Comparison of ENCODE assay signal across 25 cellular contexts in genomic region chr22:19746726-19747125, GRCh38. TPM values are rescaled to one million over a fixed set of nuclear protein-coding genes. Genes with fewer than 3 reads are reported as not detected.
DNase-seq lines count a peak whose midpoint lies in the region; ATAC-seq, FAIRE-seq and TF ChIP-seq lines count a peak whose summit lies in the region.
"Had no signal": no experiment of that assay in that cellular context is flagged by ENCODE, and none has a peak within 500 bp of the region (broad histone marks: within the 10 kb centered on the region; RNA-seq: fewer than 3 reads in every experiment).

No MANE protein-coding gene starts in this region.

- no peaks in the 10 kb centered on the region for H3K9me3 Mint-ChIP-seq in naive thymus-derived CD4-positive, alpha-beta T cell
- H3K9me3 Mint-ChIP-seq in activated CD4-positive, alpha-beta memory T cell treated with anti-CD3 and anti-CD28 coated beads for 36 hours: no peaks in the 10 kb centered on the region
- H3K9me3 Mint-ChIP-seq: CD4-positive, alpha-beta memory T cell; GM23338; HFFc6 had no signal

- no peak for TF ChIP-seq POLR2A in H1 (IDR thresholded peaks at IDR 0.05; ENCODE audit: control extremely low read depth in 1 of 2, low read depth in 2 of 2, low read length in 2 of 2)

- no peak for ATAC-seq in psoas muscle
- no peak for ATAC-seq in HG03442 (IDR thresholded peaks at IDR 0.05; ENCODE audit: unreplicated experiment)
- ATAC-seq in naive thymus-derived CD4-positive, alpha-beta T cell: no peak
- ATAC-seq: A549, GM23338 had no signal

- no peaks in the 10 kb centered on the region for H3K79me2 ChIP-seq in H1 (ENCODE audit: control insufficient read depth in 1 of 2, insufficient read depth in 2 of 2, low read length in 2 of 2)

- H3K79me1 ChIP-seq in H1 (ENCODE audit: low read depth, low read length): no peaks in the 10 kb centered on the region

- no peak for FAIRE-seq in H1 (lab: Jason Lieb, UNC)
- FAIRE-seq: A549, GM12891, GM18507, H54 had no signal

- H3K4me2 ChIP-seq in H1 (ENCODE audit: insufficient read depth in 1 of 2, low read depth in 2 of 2, low read length in 2 of 2): no peak overlapping the region
- H3K4me2 ChIP-seq: A549, GM23338 had no signal

- no peak for TF ChIP-seq RAD21 in H1 (IDR thresholded peaks at IDR 0.05 in 1 of 2, conservative IDR thresholded peaks at IDR 0.05 in 1 of 2; ENCODE audit: low read depth in 2 of 2, low read length in 2 of 2)

- H3K23ac ChIP-seq in H1 (ENCODE audit: insufficient read length): no peak overlapping the region

- TF ChIP-seq EP300 in H1 (IDR thresholded peaks at IDR 0.05; ENCODE audit: borderline replicate concordance in 1 of 2, low read depth in 2 of 2, low read length in 2 of 2): no peak

- H3K4ac ChIP-seq in H1 (replicated peaks; ENCODE audit: insufficient read length, low read depth, low read length): no peak overlapping the region

- no peak overlapping the region for H4K91ac ChIP-seq in H1 (replicated peaks; ENCODE audit: insufficient read length, low read length)

- no peaks in the 10 kb centered on the region for H3K27me3 Mint-ChIP-seq in naive thymus-derived CD4-positive, alpha-beta T cell
- H3K27me3 Mint-ChIP-seq in activated CD4-positive, alpha-beta memory T cell treated with anti-CD3 and anti-CD28 coated beads for 36 hours: no peaks in the 10 kb centered on the region
- H3K27me3 Mint-ChIP-seq: CD4-positive, alpha-beta memory T cell had no signal

- no peak overlapping the region for H2AK5ac ChIP-seq in H1 (ENCODE audit: low read depth, low read length)

- no peaks in the 10 kb centered on the region for H3K36me3 ChIP-seq in H1 (ENCODE audit: control insufficient read depth in 2 of 4, insufficient read depth in 4 of 4, low read length in 3 of 4)
- H3K36me3 ChIP-seq in psoas muscle (ENCODE audit: insufficient read depth in 1 of 2, low read depth in 1 of 2): no peaks in the 10 kb centered on the region
- no peaks in the 10 kb centered on the region for H3K36me3 ChIP-seq in naive thymus-derived CD4-positive, alpha-beta T cell (ENCODE audit: control insufficient read depth in 2 of 3, insufficient read depth in 3 of 3, low read length in 3 of 3)
- H3K36me3 ChIP-seq: BE2C, HAP-1 had no signal

- H3K9ac ChIP-seq in H1 (replicated peaks in 1 of 4; ENCODE audit: extremely low read depth in 1 of 4, low read depth in 3 of 4, low read length in 3 of 4): no peak overlapping the region

- H3K4me1 Mint-ChIP-seq in naive thymus-derived CD4-positive, alpha-beta T cell: peaks cover 0 to 3% (median 0%) of the 10 kb centered on the region in 7 donors
- no peaks in the 10 kb centered on the region for H3K4me1 Mint-ChIP-seq in activated CD4-positive, alpha-beta memory T cell treated with anti-CD3 and anti-CD28 coated beads for 36 hours (ENCODE audit: low read depth)
- H3K4me1 Mint-ChIP-seq: CD4-positive, alpha-beta memory T cell had no signal

- no peak overlapping the region for H3K56ac ChIP-seq in H1 (replicated peaks; ENCODE audit: insufficient read length, low read depth, low read length)

- DNase-seq in NCI-H146 (lab: John Stamatoyannopoulos, UW) (peak; percentile 51), H1 (ENCODE audit: low read depth in 1 of 2, low spot score in 2 of 2) (no peak), psoas muscle (no peak), NCI-H2029 (lab: John Stamatoyannopoulos, UW) (no peak)
- DNase-seq in naive thymus-derived CD4-positive, alpha-beta T cell: no peak
- DNase-seq in activated CD4-positive, alpha-beta memory T cell treated with anti-CD3 and anti-CD28 coated beads for 36 hours: no peak
- DNase-seq: 8988T; ACHN; AML-193; BE2C; C1 segment of cervical spinal cord; Calu3; CD4-positive, alpha-beta memory T cell; COR-L47; DMS53; DMS79 treated with DMSO at 0.1 percent for 48 hours; GF-D8; HFFc6 had no signal

- no peak overlapping the region for H2BK15ac ChIP-seq in H1 (ENCODE audit: low read length)

- H3K9me3 ChIP-seq in H1 (ENCODE audit: insufficient read depth in 2 of 2, low read depth in 1 of 2, low read length in 1 of 2) (no peaks in the 10 kb centered on the region), psoas muscle (no peaks in the 10 kb centered on the region)
- H3K9me3 ChIP-seq in naive thymus-derived CD4-positive, alpha-beta T cell (ENCODE audit: control insufficient read depth in 2 of 3, low read length in 3 of 3): no peaks in the 10 kb centered on the region
- H3K9me3 ChIP-seq: A549, BE2C, HAP-1 had no signal

- H3K36me3 Mint-ChIP-seq in naive thymus-derived CD4-positive, alpha-beta T cell: no peaks in the 10 kb centered on the region
- H3K36me3 Mint-ChIP-seq in activated CD4-positive, alpha-beta memory T cell treated with anti-CD3 and anti-CD28 coated beads for 36 hours: no peaks in the 10 kb centered on the region
- H3K36me3 Mint-ChIP-seq: CD4-positive, alpha-beta memory T cell had no signal

- H3K27me3 ChIP-seq in H1 (replicated peaks in 1 of 4; ENCODE audit: control insufficient read depth in 3 of 4, extremely low read depth in 1 of 4, insufficient read depth in 3 of 4, low read length in 3 of 4) (peaks cover 0 to 2% (median 0%) of the 10 kb centered on the region in 4 experiments; a peak in 3 of 7 replicates), psoas muscle (ENCODE audit: insufficient read depth in 3 of 3, low read length in 2 of 3) (no peaks in the 10 kb centered on the region)
- H3K27me3 ChIP-seq in naive thymus-derived CD4-positive, alpha-beta T cell (ENCODE audit: control insufficient read depth in 2 of 2, insufficient read depth in 2 of 2, low read length in 2 of 2): no peaks in the 10 kb centered on the region
- H3K27me3 ChIP-seq: BE2C had no signal

- no peaks in the 10 kb centered on the region for H4K20me1 ChIP-seq in H1 (replicated peaks in 1 of 2; ENCODE audit: control insufficient read depth in 1 of 2, insufficient read depth in 2 of 2, low read length in 2 of 2)

- WGBS in H1 (ENCODE audit: extremely low coverage in 1 of 2, insufficient coverage in 1 of 2, insufficient read length in 1 of 2, insufficient replicate concordance in 2 of 2, low coverage in 1 of 2, low lambda C conversion rate in 2 of 2, missing lambda C conversion rate in 1 of 2), 2 experiments: 88% methylated on average over 13 of the region's 13 CpGs; no CpG with 5 or more reads in 1 of the 2 experiments
- 91 to 93% (median 91%) methylated on average over 13 of the region's 13 CpGs for WGBS in psoas muscle, 3 donors

- no peak overlapping the region for H2BK20ac ChIP-seq in H1 (ENCODE audit: low read length)

- H3K23me2 ChIP-seq in H1 (ENCODE audit: low read depth, low read length): no peaks in the 10 kb centered on the region; the same call in 1 of the 2 replicates

- H3K27ac ChIP-seq in H1 (ENCODE audit: low read depth, low read length) (no peak overlapping the region), psoas muscle (peak overlapping the region; percentile 30)
- H3K27ac ChIP-seq in naive thymus-derived CD4-positive, alpha-beta T cell (ENCODE audit: low read depth, low read length): no peak overlapping the region

- no peak overlapping the region for H3K14ac ChIP-seq in H1 (ENCODE audit: insufficient read length)

- POLR2A ChIA-PET in H1 (lab: Charles Lee; ENCODE audit: partially characterized antibody): interaction anchor here (1.5 kb wide), 1 partner anchor 10 kb away, joined by 4 read pairs; no protein-coding TSS in a partner anchor
- POLR2A ChIA-PET in naive thymus-derived CD4-positive, alpha-beta T cell (lab: Charles Lee): no interaction called here
- POLR2A ChIA-PET in activated CD4-positive, alpha-beta memory T cell treated with anti-CD3 and anti-CD28 coated beads for 36 hours (lab: Charles Lee): no interaction called here

- H3K18ac ChIP-seq in H1 (ENCODE audit: extremely low read depth, low read length): no peak overlapping the region

- no peak for TF ChIP-seq CTCF in H1 (IDR thresholded peaks at IDR 0.05; ENCODE audit: control extremely low read depth in 1 of 3, insufficient read depth in 1 of 3, low read depth in 1 of 3, low read length in 3 of 3)
- no peak for TF ChIP-seq CTCF in psoas muscle (IDR thresholded peaks at IDR 0.05)

- H2AFZ ChIP-seq in H1 (ENCODE audit: low read length): no peak overlapping the region

- intact Hi-C loops in psoas muscle (cut with DNase I): loop anchor here in 1 of 2 donors (5.0 kb wide), 1 partner anchor 51 kb away; no protein-coding TSS in a partner anchor
- intact Hi-C loops in naive thymus-derived CD4-positive, alpha-beta T cell (cut with micrococcal nuclease): no loop called here
- intact Hi-C loops in activated CD4-positive, alpha-beta memory T cell treated with anti-CD3 and anti-CD28 coated beads for 36 hours (cut with micrococcal nuclease): no loop called here

- no peak overlapping the region for H3K4me3 ChIP-seq in H1 (ENCODE audit: extremely low read depth in 1 of 4, insufficient read depth in 2 of 4, low read depth in 3 of 4, low read length in 4 of 4)
- H3K4me3 ChIP-seq in psoas muscle: no peak overlapping the region
- no peak overlapping the region for H3K4me3 ChIP-seq in naive thymus-derived CD4-positive, alpha-beta T cell (ENCODE audit: low read length)
- H3K4me3 ChIP-seq: A549, GM23338, HAP-1 had no signal

- H2BK120ac ChIP-seq in H1 (replicated peaks; ENCODE audit: low read depth, low read length): no peak overlapping the region

- no peak overlapping the region for H4K8ac ChIP-seq in H1 (ENCODE audit: extremely low read depth, insufficient read depth, low read length)

- no peak overlapping the region for H3K4me3 Mint-ChIP-seq in naive thymus-derived CD4-positive, alpha-beta T cell
- H3K4me3 Mint-ChIP-seq in activated CD4-positive, alpha-beta memory T cell treated with anti-CD3 and anti-CD28 coated beads for 36 hours: no peak overlapping the region
- H3K4me3 Mint-ChIP-seq: CD4-positive, alpha-beta memory T cell; GM23338; HFFc6 had no signal

- H3K4me1 ChIP-seq in H1 (replicated peaks in 1 of 4; ENCODE audit: control insufficient read depth in 3 of 4, insufficient read depth in 4 of 4, low read length in 3 of 4) (peaks cover 0 to 10% (median 2%) of the 10 kb centered on the region in 4 experiments; a peak in 2 of 7 replicates), psoas muscle (peaks cover 35% of the 10 kb centered on the region)
- no peaks in the 10 kb centered on the region for H3K4me1 ChIP-seq in naive thymus-derived CD4-positive, alpha-beta T cell (ENCODE audit: control insufficient read depth in 2 of 2, insufficient read depth in 2 of 2, low read length in 2 of 2)
- H3K4me1 ChIP-seq: HAP-1 had no signal

- no peak overlapping the region for H3K27ac Mint-ChIP-seq in naive thymus-derived CD4-positive, alpha-beta T cell
- H3K27ac Mint-ChIP-seq in activated CD4-positive, alpha-beta memory T cell treated with anti-CD3 and anti-CD28 coated beads for 36 hours: no peak overlapping the region
- H3K27ac Mint-ChIP-seq: CD4-positive, alpha-beta memory T cell; GM23338; HFFc6 had no signal

- H4K5ac ChIP-seq in H1 (ENCODE audit: insufficient read length, low read depth, low read length): no peak overlapping the region

- H2BK12ac ChIP-seq in H1 (ENCODE audit: low read depth, low read length): peak overlapping the region; percentile 60; the same call in 1 of the 2 replicates

- peak overlapping the region; percentile 71; the same call in 1 of the 2 replicates for H2BK5ac ChIP-seq in H1 (ENCODE audit: low read depth, low read length)

- CTCF ChIA-PET in H1 (lab: Charles Lee; ENCODE audit: partially characterized antibody): interaction anchor here (1.0 to 16.5 kb wide), 15 partner anchors 8 to 195 kb away, joined by 3 to 168 read pairs (median 4); partner anchors contain the start of genes COMT, GP1BB and TXNRD2
- CTCF ChIA-PET in naive thymus-derived CD4-positive, alpha-beta T cell (lab: Charles Lee): no interaction called here
- CTCF ChIA-PET in activated CD4-positive, alpha-beta memory T cell treated with anti-CD3 and anti-CD28 coated beads for 36 hours (lab: Charles Lee): interaction anchor here (0.6 to 1.9 kb wide), 3 partner anchors 16 to 164 kb away, joined by 3 to 9 read pairs (median 5); no protein-coding TSS in a partner anchor

RNA-seq across cellular contexts. Expression of gene TBX1, which starts 13.9 kb away (rescaled TPM):
- total RNA-seq in H1 (2021; fragmentation: NEBNext Ultra II Directional; extraction: Animal tissue kit (Norgen Biotek cat#: 25700)): 0.28 and 0.38 TPM in 2 replicates
- polyA plus RNA-seq in H1 (2011; rRNA removed) (not detected in 2 replicates), psoas muscle (10 to 100 TPM; 18.2 to 80.8 (median 63.8) TPM)
- not detected for polyA plus RNA-seq in H1 (2011; cell fraction: cytosol; rRNA removed)
- polyA plus RNA-seq in H1 (2011; cell fraction: nucleus; rRNA removed): not detected
- not detected in 4 replicates for polyA plus RNA-seq in H1 (2012, experiment 1 of 2)
- 0.10 TPM for polyA plus RNA-seq in H1 (2012, experiment 2 of 2)
- polyA plus RNA-seq in H1 (2013, experiment 1 of 2): 0.14 TPM
- 0.09 TPM for polyA plus RNA-seq in H1 (2013, experiment 2 of 2)
- polyA minus RNA-seq in H1 (2011; rRNA and poly(A)+ RNA removed): not detected in 2 replicates
- not detected for polyA minus RNA-seq in H1 (2011; cell fraction: cytosol; rRNA and poly(A)+ RNA removed)
- polyA minus RNA-seq in H1 (2011; cell fraction: nucleus; rRNA and poly(A)+ RNA removed): not detected
- total RNA-seq in psoas muscle: 100 to 1,000 TPM in 2 of 4 donors, 10 to 100 TPM in 2; 76.0 to 112 (median 91.8) TPM
- under 1 TPM in 1 of 5 experiments, not detected in 4; 0.22 TPM for total RNA-seq in naive thymus-derived CD4-positive, alpha-beta T cell
- not detected for polyA plus RNA-seq in naive thymus-derived CD4-positive, alpha-beta T cell
- total RNA-seq in activated CD4-positive, alpha-beta memory T cell treated with anti-CD3 and anti-CD28 coated beads for 36 hours: not detected
- total RNA-seq: Calu3; CD4-positive, alpha-beta memory T cell had no signal
- polyA plus RNA-seq: CD4-positive, alpha-beta memory T cell had no signal

RNA-seq across cellular contexts. Expression of gene GP1BB, which starts 23.4 kb away (rescaled TPM):
- total RNA-seq in H1 (2021; fragmentation: NEBNext Ultra II Directional; extraction: Animal tissue kit (Norgen Biotek cat#: 25700)): not detected in 2 replicates
- polyA plus RNA-seq in H1 (2011; rRNA removed) (0.36 and 0.66 TPM in 2 replicates), psoas muscle (under 1 TPM; 0.14 to 0.63 (median 0.53) TPM)
- 0.27 TPM for polyA plus RNA-seq in H1 (2011; cell fraction: cytosol; rRNA removed)
- 2.4 TPM for polyA plus RNA-seq in H1 (2011; cell fraction: nucleus; rRNA removed)
- 0.38 to 0.69 TPM (median 0.55 TPM) in 3 of 4 replicates, not detected in the other for polyA plus RNA-seq in H1 (2012, experiment 1 of 2)
- polyA plus RNA-seq in H1 (2012, experiment 2 of 2): not detected
- polyA plus RNA-seq in H1 (2013, experiment 1 of 2): 0.36 TPM
- 0.83 TPM for polyA plus RNA-seq in H1 (2013, experiment 2 of 2)
- polyA minus RNA-seq in H1 (2011; rRNA and poly(A)+ RNA removed): not detected in 2 replicates
- polyA minus RNA-seq in H1 (2011; cell fraction: cytosol; rRNA and poly(A)+ RNA removed): not detected
- polyA minus RNA-seq in H1 (2011; cell fraction: nucleus; rRNA and poly(A)+ RNA removed): 0.60 TPM
- 1 to 10 TPM in 1 of 4 donors, not detected in 3; 1.8 TPM for total RNA-seq in psoas muscle
- 1 to 10 TPM in 1 of 5 experiments, under 1 TPM in 1, not detected in 3; 0.40 to 3.0 TPM for total RNA-seq in naive thymus-derived CD4-positive, alpha-beta T cell
- not detected for polyA plus RNA-seq in naive thymus-derived CD4-positive, alpha-beta T cell
- not detected for total RNA-seq in activated CD4-positive, alpha-beta memory T cell treated with anti-CD3 and anti-CD28 coated beads for 36 hours
- total RNA-seq: Calu3; CD4-positive, alpha-beta memory T cell had no signal
- polyA plus RNA-seq: CD4-positive, alpha-beta memory T cell had no signal

RNA-seq across cellular contexts. Expression of gene SEPTIN5, which starts 32.4 kb away (rescaled TPM):
- 7.8 and 8.6 TPM in 2 replicates for total RNA-seq in H1 (2021; fragmentation: NEBNext Ultra II Directional; extraction: Animal tissue kit (Norgen Biotek cat#: 25700))
- polyA plus RNA-seq in H1 (2011; rRNA removed): 6.0 and 9.1 TPM in 2 replicates
- 6.7 TPM for polyA plus RNA-seq in H1 (2011; cell fraction: cytosol; rRNA removed)
- polyA plus RNA-seq in H1 (2011; cell fraction: nucleus; rRNA removed): 18.5 TPM
- polyA plus RNA-seq in H1 (2012, experiment 1 of 2): 5.8 to 13.4 TPM (median 10.9 TPM) in 4 replicates
- polyA plus RNA-seq in H1 (2012, experiment 2 of 2): 8.4 TPM
- polyA plus RNA-seq in H1 (2013, experiment 1 of 2): 9.7 TPM
- polyA plus RNA-seq in H1 (2013, experiment 2 of 2): 9.0 TPM
- 7.3 and 8.0 TPM in 2 replicates for polyA minus RNA-seq in H1 (2011; rRNA and poly(A)+ RNA removed)
- 2.3 TPM for polyA minus RNA-seq in H1 (2011; cell fraction: cytosol; rRNA and poly(A)+ RNA removed)
- 8.8 TPM for polyA minus RNA-seq in H1 (2011; cell fraction: nucleus; rRNA and poly(A)+ RNA removed)
- total RNA-seq in psoas muscle: 10 to 100 TPM in 1 of 4 donors, 1 to 10 TPM in 3; 6.0 to 10.9 (median 8.3) TPM
- 1 to 10 TPM; 3.7 to 7.0 (median 4.8) TPM for polyA plus RNA-seq in psoas muscle
- total RNA-seq in naive thymus-derived CD4-positive, alpha-beta T cell: 1 to 10 TPM in 1 of 5 experiments, under 1 TPM in 2, not detected in 2; 0.22 to 4.2 (median 0.66) TPM
- polyA plus RNA-seq in naive thymus-derived CD4-positive, alpha-beta T cell: under 1 TPM in 1 of 2 donors, not detected in 1; 0.32 TPM
- under 1 TPM; 0.41 to 0.43 TPM for total RNA-seq in activated CD4-positive, alpha-beta memory T cell treated with anti-CD3 and anti-CD28 coated beads for 36 hours
- total RNA-seq: CD4-positive, alpha-beta memory T cell had no signal
- polyA plus RNA-seq: CD4-positive, alpha-beta memory T cell had no signal

Comparison
In these comparisons a context has a peak if more than half of its experiments do, and no peak if none do; other contexts are left out.
1. RNA of gene TBX1, which starts 13.9 kb away (total RNA-seq): 76.0 to 112 TPM in psoas muscle; 0.28 to 0.38 TPM in H1, 0.22 TPM in naive thymus-derived CD4-positive, alpha-beta T cell and not detected in activated CD4-positive, alpha-beta memory T cell treated with anti-CD3 and anti-CD28 coated beads for 36 hours; every median in the first group is over 10 times any median in the second.